In genomic region chr19:16896098-16896912, GRCh38 we compare ENCODE assay signal across 8 cellular contexts.
A peak's percentile ranks its signal among the peaks of the same experiment; 100 is the strongest.
DNase-seq lines count a peak whose midpoint lies in the region; ATAC-seq and TF ChIP-seq lines count a peak whose summit lies in the region.

No MANE protein-coding gene starts in this region.

- peaks cover 12% of the 10 kb centered on the region for H3K36me3 Mint-ChIP-seq in central memory CD8-positive, alpha-beta T cell (ENCODE audit: insufficient read depth)

- peaks cover 0 to 6% of the 10 kb centered on the region in 2 donors for H3K4me1 ChIP-seq in muscle layer of duodenum (ENCODE audit: control insufficient read depth in 1 of 2, insufficient read depth in 2 of 2, low read length in 2 of 2)

- ATAC-seq in HG03520 (IDR thresholded peaks at IDR 0.05; ENCODE audit: unreplicated experiment), result peak; percentile 3
- peak; percentile 19 for ATAC-seq in central memory CD8-positive, alpha-beta T cell (replicated peaks; ENCODE audit: extremely low read depth, poor library complexity, severe bottlenecking)

- CTCF ChIA-PET in GM10248 (lab: Yijun Ruan, JAX), result no interaction called here

- POLR2A ChIA-PET in GM10248 (lab: Yijun Ruan, JAX), result no interaction called here

- H3K27ac Mint-ChIP-seq in central memory CD8-positive, alpha-beta T cell (ENCODE audit: low read depth), result peak overlapping the region; percentile 82

- peak overlapping the region; percentile 47 for H3K4me3 ChIP-seq in GM12864 (ENCODE audit: low read depth, low read length)
- peak overlapping the region; percentile 30 to 67 for H3K4me3 ChIP-seq in muscle layer of duodenum (ENCODE audit: low read depth in 1 of 2, low read length in 2 of 2)

- H3K27me3 Mint-ChIP-seq in central memory CD8-positive, alpha-beta T cell, result peaks cover 45% of the 10 kb centered on the region

- no peaks in the 10 kb centered on the region for H3K9me3 Mint-ChIP-seq in central memory CD8-positive, alpha-beta T cell

- H3K4me3 Mint-ChIP-seq in central memory CD8-positive, alpha-beta T cell, result peak overlapping the region; percentile 69

- H3K36me3 ChIP-seq in muscle layer of duodenum (ENCODE audit: control insufficient read depth in 1 of 2, insufficient read depth in 2 of 2, low read length in 2 of 2), result no peaks in the 10 kb centered on the region

- H3K27ac ChIP-seq in muscle layer of duodenum (ENCODE audit: low read length), result no peak overlapping the region

- no peaks in the 10 kb centered on the region for H3K27me3 ChIP-seq in muscle layer of duodenum (ENCODE audit: low read depth, low read length)

- no peaks in the 10 kb centered on the region for H3K9me3 ChIP-seq in muscle layer of duodenum (ENCODE audit: control insufficient read depth in 1 of 2, low read length in 2 of 2)

- H3K4me1 Mint-ChIP-seq in central memory CD8-positive, alpha-beta T cell, result peaks cover 20% of the 10 kb centered on the region

- no peak for DNase-seq in GM12864 (ENCODE audit: low read depth)
- DNase-seq in central memory CD8-positive, alpha-beta T cell (ENCODE audit: low spot score in 2 of 2), result no peak
- DNase-seq in NCI-H1105 treated with DMSO at 0.1 percent for 48 hours (lab: John Stamatoyannopoulos, UW), result no peak
- no peak for DNase-seq in GM10248 (ENCODE audit: extremely low spot score)
- DNase-seq in C1 segment of cervical spinal cord (lab: John Stamatoyannopoulos, UW), result no peak
- DNase-seq in NCI-H2107 treated with DMSO at 0.1 percent for 48 hours (lab: John Stamatoyannopoulos, UW; ENCODE audit: unreplicated experiment), result no peak

- TF ChIP-seq CTCF in GM12864 (IDR thresholded peaks at IDR 0.05; ENCODE audit: low read depth, low read length, missing control alignments) (no peak), GM10248 (IDR thresholded peaks at IDR 0.05; ENCODE audit: control extremely low read depth, extremely low read depth, low read depth, missing control alignments) (no peak)
